In genomic region chr2:239152239-239152915, GRCh38 we compare ENCODE assay signal across 16 cellular contexts.
DNase-seq lines count a peak whose midpoint lies in the region; ATAC-seq and TF ChIP-seq lines count a peak whose summit lies in the region.
"Had no signal": no experiment of that assay in that cellular context is flagged by ENCODE, and none has a peak within 500 bp of the region (broad histone marks: within the 10 kb centered on the region; RNA-seq: fewer than 3 reads in every experiment).

No MANE protein-coding gene starts in this region.

- H3K27me3 Mint-ChIP-seq in CD14-positive monocyte (ENCODE audit: low read depth in 3 of 3) (no peaks in the 10 kb centered on the region), WTC11 (ENCODE audit: low read depth) (no peaks in the 10 kb centered on the region)

- H3K4me1 Mint-ChIP-seq in CD14-positive monocyte (no peaks in the 10 kb centered on the region), WTC11 (no peaks in the 10 kb centered on the region)

- peak overlapping the region; percentile 73 for H3K27ac ChIP-seq in rectal smooth muscle tissue (ENCODE audit: low read depth, low read length)
- H3K27ac ChIP-seq: cardiac muscle cell had no signal

- H3K27me3 ChIP-seq in rectal smooth muscle tissue (ENCODE audit: control insufficient read depth, insufficient read depth, low read length): no peaks in the 10 kb centered on the region
- H3K27me3 ChIP-seq: cardiac muscle cell had no signal

- TF ChIP-seq CTCF in CD14-positive monocyte (IDR thresholded peaks at IDR 0.05) (no peak), WTC11 (IDR thresholded peaks at IDR 0.05) (no peak)

- DNase-seq in CD14-positive monocyte (ENCODE audit: low spot score) (no peak), WTC11 (ENCODE audit: low spot score) (no peak), left ventricle myocardium superior (peak; percentile 65), NCI-H1048 (lab: John Stamatoyannopoulos, UW) (no peak), SW480 (ENCODE audit: low spot score) (no peak)
- DNase-seq: activated CD4-positive, alpha-beta T cell treated with anti-CD3 and anti-CD28 coated beads, Interleukin-2, amount 50 U/mL, for 4 hours; activated gamma-delta T cell; KG1; NCI-H1436; NCI-H446 treated with DMSO at 0.1 percent for 48 hours; PC-3 had no signal

- peaks cover 25% of the 10 kb centered on the region for H3K36me3 ChIP-seq in rectal smooth muscle tissue (ENCODE audit: control insufficient read depth, insufficient read depth, low read length)
- H3K36me3 ChIP-seq: cardiac muscle cell had no signal

- no peak overlapping the region for H3K9ac ChIP-seq in rectal smooth muscle tissue (ENCODE audit: low read length)

- CTCF ChIA-PET in WTC11 (lab: Charles Lee): interaction anchor here (1.9 kb wide), 1 partner anchor 9 kb away, joined by 8 read pairs; no protein-coding TSS in a partner anchor

- H3K27ac Mint-ChIP-seq in CD14-positive monocyte (peak overlapping the region in 4 of 7 donors; percentile 36 to 58 (median 43)), WTC11 (no peak overlapping the region)

- no peak overlapping the region for H3K4me3 ChIP-seq in rectal smooth muscle tissue (ENCODE audit: low read length)
- H3K4me3 ChIP-seq: cardiac muscle cell had no signal

- H3K9me3 Mint-ChIP-seq in CD14-positive monocyte (no peaks in the 10 kb centered on the region), WTC11 (no peaks in the 10 kb centered on the region)

- peaks cover 88 to 98% of the 10 kb centered on the region in 2 donors for H3K36me3 Mint-ChIP-seq in CD14-positive monocyte
- H3K36me3 Mint-ChIP-seq in WTC11: peaks cover 26% of the 10 kb centered on the region; the same call in 1 of the 2 replicates

- POLR2A ChIA-PET in WTC11 (lab: Charles Lee): interaction anchor here (0.6 kb wide), 1 partner anchor 874 kb away, joined by 6 read pairs; no protein-coding TSS in a partner anchor

- ATAC-seq in WTC11 (peak; percentile 28; the same call in 1 of the 2 replicates), left ventricle myocardium superior (peak; percentile 79), HG02678 (IDR thresholded peaks at IDR 0.05; ENCODE audit: unreplicated experiment) (no peak), GM21723 (IDR thresholded peaks at IDR 0.05; ENCODE audit: unreplicated experiment) (no peak)
- ATAC-seq: HCT116, PC-3 had no signal

- H3K4me1 ChIP-seq in rectal smooth muscle tissue (ENCODE audit: control insufficient read depth, insufficient read depth, low read length): peaks cover 4% of the 10 kb centered on the region

- intact Hi-C loops in CD14-positive monocyte (cut with micrococcal nuclease) (no loop called here), left ventricle myocardium superior (cut with micrococcal nuclease) (no loop called here)

- no peak overlapping the region for H3K4me3 Mint-ChIP-seq in CD14-positive monocyte
- H3K4me3 Mint-ChIP-seq in WTC11: no peak overlapping the region

TF ChIP-seq in WTC11, 78 proteins besides CTCF, POLR2A, EP300 and RAD21:
- TF ChIP-seq GABPB1 (CRISPR knock-in tag; IDR thresholded peaks at IDR 0.05) (no peak), ATF2 (CRISPR knock-in tag; IDR thresholded peaks at IDR 0.05; ENCODE audit: borderline replicate concordance, low read depth) (no peak), TEAD4 (CRISPR knock-in tag; IDR thresholded peaks at IDR 0.05) (no peak), ERG (CRISPR knock-in tag; IDR thresholded peaks at IDR 0.05) (no peak), MYBL2 (CRISPR knock-in tag; IDR thresholded peaks at IDR 0.05) (no peak), ZBTB21 (CRISPR knock-in tag; IDR thresholded peaks at IDR 0.05; ENCODE audit: borderline replicate concordance) (no peak), JUN (CRISPR knock-in tag; IDR thresholded peaks at IDR 0.05) (no peak), ZNF423 (CRISPR knock-in tag; IDR thresholded peaks at IDR 0.05) (no peak), EMX1 (CRISPR knock-in tag; IDR thresholded peaks at IDR 0.05) (no peak)
- TF ChIP-seq, protein P1, sequence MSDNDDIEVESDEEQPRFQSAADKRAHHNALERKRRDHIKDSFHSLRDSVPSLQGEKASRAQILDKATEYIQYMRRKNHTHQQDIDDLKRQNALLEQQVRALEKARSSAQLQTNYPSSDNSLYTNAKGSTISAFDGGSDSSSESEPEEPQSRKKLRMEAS (CRISPR knock-in tag; IDR thresholded peaks at IDR 0.05): no peak
- TF ChIP-seq, protein P2, sequence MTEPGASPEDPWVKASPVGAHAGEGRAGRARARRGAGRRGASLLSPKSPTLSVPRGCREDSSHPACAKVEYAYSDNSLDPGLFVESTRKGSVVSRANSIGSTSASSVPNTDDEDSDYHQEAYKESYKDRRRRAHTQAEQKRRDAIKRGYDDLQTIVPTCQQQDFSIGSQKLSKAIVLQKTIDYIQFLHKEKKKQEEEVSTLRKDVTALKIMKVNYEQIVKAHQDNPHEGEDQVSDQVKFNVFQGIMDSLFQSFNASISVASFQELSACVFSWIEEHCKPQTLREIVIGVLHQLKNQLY (CRISPR knock-in tag; IDR thresholded peaks at IDR 0.05): no peak

Comparison
In these comparisons a context has a peak if more than half of its experiments do, and no peak if none do; other contexts are left out.
1. ATAC-seq: peak in WTC11 (single experiment) and left ventricle myocardium superior (single experiment); none in HG02678 (single experiment) and GM21723 (single experiment).